6 cellular contexts compared by ENCODE assay signal in genomic region chr1:153679337-153680119, GRCh38. TPM values are rescaled to one million over a fixed set of nuclear protein-coding genes. Genes with fewer than 3 reads are reported as not detected.
DNase-seq lines count a peak whose midpoint lies in the region; ATAC-seq and TF ChIP-seq lines count a peak whose summit lies in the region.

No MANE protein-coding gene starts in this region.

- TF ChIP-seq CTCF in VCaP (conservative IDR thresholded peaks at IDR 0.05) (0 out of 2 replicates have a peak, but pooled peaks have one; percentile 20), heart right ventricle (IDR thresholded peaks at IDR 0.05) (peak in 6 of 9 donors; percentile 18 to 41 (median 28)), thoracic aorta (IDR thresholded peaks at IDR 0.05) (no peak)

- 2 to 3% methylated on average over 73 of the region's 73 CpGs for WGBS in heart right ventricle, 2 donors

- peak overlapping the region; percentile 48 to 73 (median 66) for H3K4me3 ChIP-seq in heart right ventricle
- H3K4me3 ChIP-seq in thoracic aorta = peak overlapping the region; percentile 86

- DNase-seq in CD1c-positive myeloid dendritic cell (ENCODE audit: extremely low spot score) = peak; percentile 39
- DNase-seq in heart right ventricle = peak in 1 of 2 donors; percentile 29
- no peak for DNase-seq in thoracic aorta (ENCODE audit: low spot score)
- no peak for DNase-seq in posterior vena cava (ENCODE audit: low spot score)

- peak; percentile 21 to 52 (median 32) for ATAC-seq in heart right ventricle
- no peak for ATAC-seq in thoracic aorta (ENCODE audit: insufficient number of reproducible peaks, low FRiP score, low read depth)
- ATAC-seq in GM21723 (IDR thresholded peaks at IDR 0.05; ENCODE audit: unreplicated experiment) = no peak

- H3K36me3 ChIP-seq in heart right ventricle (peaks cover 0 to 29% (median 0%) of the 10 kb centered on the region in 9 donors), thoracic aorta (peaks cover 12% of the 10 kb centered on the region)

- intact Hi-C loops in heart right ventricle (cut with DNase I) (loop anchor here in 9 of 10 donors (2.0 to 10.0 kb wide), 12 partner anchors 68 to 308 kb away; partner anchors contain the start of gene RAB13 (in 8 of the 9)), posterior vena cava (cut with DNase I) (loop anchor here (2.0 to 10.0 kb wide), 4 partner anchors 88 to 305 kb away; partner anchors contain the start of gene RAB13 (in 1 of the 2))

- no peaks in the 10 kb centered on the region for H3K9me3 ChIP-seq in heart right ventricle
- no peaks in the 10 kb centered on the region for H3K9me3 ChIP-seq in thoracic aorta

- H3K27me3 ChIP-seq in heart right ventricle (peaks cover 9 to 41% (median 19%) of the 10 kb centered on the region in 7 donors), thoracic aorta (replicated peaks; ENCODE audit: insufficient read depth) (no peaks in the 10 kb centered on the region)

- H3K27ac ChIP-seq in VCaP (peak overlapping the region; percentile 10; the same call in 1 of the 2 replicates), heart right ventricle (peak overlapping the region; percentile 62 to 85 (median 78)), thoracic aorta (peak overlapping the region; percentile 91 to 93)

- H3K4me1 ChIP-seq in heart right ventricle (peaks cover 8 to 28% (median 22%) of the 10 kb centered on the region in 9 donors), thoracic aorta (ENCODE audit: control insufficient read depth in 1 of 2, low read depth in 2 of 2) (peaks cover 5 to 38% of the 10 kb centered on the region in 2 donors)

RNA-seq across cellular contexts. Expression of gene NPR1, which starts 1.0 kb away (rescaled TPM):
- total RNA-seq in heart right ventricle (10 to 100 TPM in 6 of 10 donors, 1 to 10 TPM in 4; 8.0 to 24.3 (median 10.4) TPM), thoracic aorta (100 to 1,000 TPM; 279 to 293 TPM), posterior vena cava (100 to 1,000 TPM; 107 to 119 TPM)
- polyA plus RNA-seq in heart right ventricle = 10 to 100 TPM; 24.3 to 29.0 TPM

RNA-seq across cellular contexts. Expression of gene ILF2, which starts 8.7 kb away (rescaled TPM):
- total RNA-seq in heart right ventricle (10 to 100 TPM; 61.1 to 87.3 (median 70.8) TPM), thoracic aorta (10 to 100 TPM; 75.7 to 81.8 TPM), posterior vena cava (10 to 100 TPM; 66.9 to 82.3 TPM)
- 100 to 1,000 TPM in 1 of 2 donors, 10 to 100 TPM in 1; 17.3 to 114 TPM for polyA plus RNA-seq in heart right ventricle

RNA-seq across cellular contexts. Expression of gene SNAPIN, which starts 21.0 kb away (rescaled TPM):
- 10 to 100 TPM; 56.7 to 83.3 (median 73.4) TPM for total RNA-seq in heart right ventricle
- 10 to 100 TPM; 38.6 to 54.4 TPM for polyA plus RNA-seq in heart right ventricle
- total RNA-seq in thoracic aorta = 10 to 100 TPM; 37.9 to 41.6 TPM
- total RNA-seq in posterior vena cava = 10 to 100 TPM; 30.3 to 31.2 TPM

RNA-seq across cellular contexts. Expression of gene CHTOP, which starts 45.7 kb away (rescaled TPM):
- 10 to 100 TPM; 67.4 to 95.5 (median 77.8) TPM for total RNA-seq in heart right ventricle
- 10 to 100 TPM; 61.6 to 76.2 TPM for polyA plus RNA-seq in heart right ventricle
- 10 to 100 TPM; 39.0 to 78.0 TPM for total RNA-seq in thoracic aorta
- total RNA-seq in posterior vena cava = 10 to 100 TPM; 44.5 to 47.3 TPM

RNA-seq across cellular contexts. Expression of gene INTS3, which starts 48.3 kb away (rescaled TPM):
- total RNA-seq in heart right ventricle (10 to 100 TPM; 25.4 to 32.8 (median 31.1) TPM), thoracic aorta (10 to 100 TPM; 63.8 to 68.8 TPM), posterior vena cava (10 to 100 TPM; 41.4 to 49.0 TPM)
- 10 to 100 TPM; 30.8 to 46.1 TPM for polyA plus RNA-seq in heart right ventricle

Comparison
In these comparisons a context has a peak if more than half of its experiments do, and no peak if none do; other contexts are left out.
1. H3K27ac ChIP-seq: peak in every context shown above with its lines; median percentile 92 in thoracic aorta; 78 in heart right ventricle; 10 in VCaP.
2. ATAC-seq: peak in heart right ventricle (8 of 8); none in thoracic aorta (single experiment) and GM21723 (single experiment).
3. RNA of gene NPR1, which starts 1.0 kb away (total RNA-seq): 279 to 293 TPM in thoracic aorta and 107 to 119 TPM in posterior vena cava; 8.0 to 24.3 TPM in heart right ventricle; every median in the first group is over 4 times any median in the second.